ENCODE assay signal across 8 cellular contexts in genomic region chr9:15299374-15299939, GRCh38. TPM values are rescaled to one million over a fixed set of nuclear protein-coding genes. Genes with fewer than 3 reads are reported as not detected.
DNase-seq lines count a peak whose midpoint lies in the region; ATAC-seq and TF ChIP-seq lines count a peak whose summit lies in the region.

No MANE protein-coding gene starts in this region.

- TF ChIP-seq CTCF in heart right ventricle (IDR thresholded peaks at IDR 0.05), result no peak
- no peak for TF ChIP-seq CTCF in GM23338 (conservative IDR thresholded peaks at IDR 0.05; ENCODE audit: low read depth in 2 of 2)

- intact Hi-C loops in Right ventricle myocardium inferior (cut with DNase I), result loop anchor here (5.0 kb wide), 1 partner anchor 253 kb away; the partner anchor contains the start of gene CCDC171
- intact Hi-C loops in heart right ventricle (cut with DNase I), result loop anchor here in 2 of 10 donors (10.0 kb wide), 2 partner anchors 125 to 255 kb away; partner anchors contain the start of genes CCDC171 (in 1 of the 2) and SNAPC3 (in 1 of the 2)

- no peak overlapping the region for H3K4me3 ChIP-seq in heart right ventricle
- H3K4me3 ChIP-seq in GM23338, result no peak overlapping the region

- H3K27ac Mint-ChIP-seq in activated naive CD4-positive, alpha-beta T cell treated with anti-CD3 and anti-CD28 coated beads, Interleukin-2, amount 10 ng/mL, durations not matched to agents 7 days and 5 days, result peak overlapping the region; percentile 96
- no peak overlapping the region for H3K27ac Mint-ChIP-seq in GM23338

- no peak overlapping the region for H2AFZ ChIP-seq in GM23338

- H3K79me2 ChIP-seq in GM23338 (replicated peaks; ENCODE audit: insufficient read depth), result peaks cover 49% of the 10 kb centered on the region

- H3K4me1 ChIP-seq in heart right ventricle (peaks cover 3 to 42% (median 16%) of the 10 kb centered on the region in 9 donors), GM23338 (ENCODE audit: insufficient read depth) (peaks cover 11% of the 10 kb centered on the region)

- no peaks in the 10 kb centered on the region for H4K20me1 ChIP-seq in GM23338 (replicated peaks; ENCODE audit: insufficient read depth)

- CTCF ChIA-PET in activated naive CD4-positive, alpha-beta T cell treated with anti-CD3 and anti-CD28 coated beads, Interleukin-2, amount 10 ng/mL, durations not matched to agents 7 days and 5 days (lab: Charles Lee), result interaction anchor here (0.5 to 2.1 kb wide), 6 partner anchors 11 to 87 kb away, joined by 3 to 12 read pairs (median 4); no protein-coding TSS in a partner anchor

- 0 out of 2 replicates have a peak, but pooled peaks cover 3% of the 10 kb centered on the region for H3K9me2 ChIP-seq in GM23338 (ENCODE audit: insufficient read depth)

- peaks cover 7% of the 10 kb centered on the region for H3K9me3 Mint-ChIP-seq in activated naive CD4-positive, alpha-beta T cell treated with anti-CD3 and anti-CD28 coated beads, Interleukin-2, amount 10 ng/mL, durations not matched to agents 7 days and 5 days
- peaks cover 11% of the 10 kb centered on the region for H3K9me3 Mint-ChIP-seq in GM23338

- no peaks in the 10 kb centered on the region for H3K9me3 ChIP-seq in heart right ventricle

- H3K4me1 Mint-ChIP-seq in activated naive CD4-positive, alpha-beta T cell treated with anti-CD3 and anti-CD28 coated beads, Interleukin-2, amount 10 ng/mL, durations not matched to agents 7 days and 5 days, result peaks cover 73% of the 10 kb centered on the region
- peaks cover 14% of the 10 kb centered on the region for H3K4me1 Mint-ChIP-seq in GM23338

- WGBS in heart right ventricle, 2 donors, result 75 to 86% methylated on average over 6 of the region's 6 CpGs

- H3K36me3 Mint-ChIP-seq in activated naive CD4-positive, alpha-beta T cell treated with anti-CD3 and anti-CD28 coated beads, Interleukin-2, amount 10 ng/mL, durations not matched to agents 7 days and 5 days, result peaks cover 35% of the 10 kb centered on the region
- peaks cover 37% of the 10 kb centered on the region for H3K36me3 Mint-ChIP-seq in GM23338 (ENCODE audit: low read depth)

- H3F3A ChIP-seq in GM23338 (replicated peaks; ENCODE audit: low read depth), result no peaks in the 10 kb centered on the region

- H3K36me3 ChIP-seq in heart right ventricle (no peaks in the 10 kb centered on the region), GM23338 (ENCODE audit: insufficient read depth) (no peaks in the 10 kb centered on the region; the same call in 1 of the 2 replicates)

- H3K27me3 ChIP-seq in heart right ventricle, result no peaks in the 10 kb centered on the region
- H3K27me3 ChIP-seq in GM23338 (ENCODE audit: insufficient read depth), result no peaks in the 10 kb centered on the region

- H3K4me2 ChIP-seq in GM23338, result no peak overlapping the region

- H3K27ac ChIP-seq in heart right ventricle (peak overlapping the region in 1 of 10 donors; percentile 93), GM23338 (ENCODE audit: low read depth) (no peak overlapping the region)

- peak overlapping the region; percentile 52 for H3K4me3 Mint-ChIP-seq in activated naive CD4-positive, alpha-beta T cell treated with anti-CD3 and anti-CD28 coated beads, Interleukin-2, amount 10 ng/mL, durations not matched to agents 7 days and 5 days
- H3K4me3 Mint-ChIP-seq in GM23338, result no peak overlapping the region

- DNase-seq in Right ventricle myocardium inferior (ENCODE audit: missing footprints), result peak; percentile 65
- DNase-seq in heart right ventricle, result no peak
- peak; percentile 70 for DNase-seq in activated naive CD4-positive, alpha-beta T cell treated with anti-CD3 and anti-CD28 coated beads, Interleukin-2, amount 10 ng/mL, durations not matched to agents 7 days and 5 days
- DNase-seq in stimulated activated CD8-positive, alpha-beta memory T cell treated with anti-CD3 and anti-CD28 coated beads, Interleukin-2, amount 100 ng/mL, for 48 hours (ENCODE audit: low read depth in 2 of 2), result peak; percentile 47 to 55
- DNase-seq in GM23338 (ENCODE audit: low spot score), result no peak
- no peak for DNase-seq in kidney glomerular epithelial cell (lab: John Stamatoyannopoulos, UW)
- no peak for DNase-seq in anterior cingulate cortex (lab: John Stamatoyannopoulos, UW)

- H3K27me3 Mint-ChIP-seq in activated naive CD4-positive, alpha-beta T cell treated with anti-CD3 and anti-CD28 coated beads, Interleukin-2, amount 10 ng/mL, durations not matched to agents 7 days and 5 days, result no peaks in the 10 kb centered on the region
- H3K27me3 Mint-ChIP-seq in GM23338 (ENCODE audit: insufficient read depth, low read depth, poor library complexity), result peaks cover 9% of the 10 kb centered on the region

- ATAC-seq in Right ventricle myocardium inferior (no peak), heart right ventricle (no peak), HG03575 (IDR thresholded peaks at IDR 0.05; ENCODE audit: extremely low read depth, insufficient number of reproducible peaks, low FRiP score, unreplicated experiment) (peak; percentile 91), GM23338 (no peak)

TF ChIP-seq in GM23338, 12 proteins besides CTCF, POLR2A, EP300 and RAD21:
- TF ChIP-seq ZNF114 (CRISPR knock-in tag; IDR thresholded peaks at IDR 0.05) (no peak), ZNF331 (CRISPR knock-in tag; IDR thresholded peaks at IDR 0.05; ENCODE audit: low read depth) (no peak), EZH2 (IDR thresholded peaks at IDR 0.05; ENCODE audit: low read depth, unreplicated experiment) (no peak)

RNA-seq across cellular contexts. Expression of gene TTC39B, which starts 7.6 kb away (rescaled TPM):
- 1.9 TPM for total RNA-seq in Right ventricle myocardium inferior
- total RNA-seq in heart right ventricle, result 1 to 10 TPM; 1.1 to 4.3 (median 1.6) TPM
- polyA plus RNA-seq in heart right ventricle, result 1 to 10 TPM in 1 of 2 donors, under 1 TPM in 1; 0.52 to 1.1 TPM
- 11.0 and 11.1 TPM in 2 replicates for total RNA-seq in GM23338 (2014; rRNA removed; shearing (Covaris generic))
- 2.8 and 4.7 TPM in 2 replicates for polyA plus RNA-seq in GM23338 (2016; fragmentation: Nextera tagmentation; extraction: Ambion mirVana)

Comparison
In these comparisons a context has a peak if more than half of its experiments do, and no peak if none do; other contexts are left out.
1. DNase-seq: peak in Right ventricle myocardium inferior (single experiment), activated naive CD4-positive, alpha-beta T cell treated with anti-CD3 and anti-CD28 coated beads, Interleukin-2, amount 10 ng/mL, durations not matched to agents 7 days and 5 days (single experiment) and stimulated activated CD8-positive, alpha-beta memory T cell treated with anti-CD3 and anti-CD28 coated beads, Interleukin-2, amount 100 ng/mL, for 48 hours (2 of 2); none in heart right ventricle (0 of 2), GM23338 (single experiment), kidney glomerular epithelial cell (single experiment) and anterior cingulate cortex (0 of 58).